26 cellular contexts compared by ENCODE assay signal in genomic region chr12:15474766-15475165, GRCh38.
"Had no signal": no experiment of that assay in that cellular context is flagged by ENCODE, and none has a peak within 500 bp of the region (broad histone marks: within the 10 kb centered on the region; RNA-seq: fewer than 3 reads in every experiment).

No MANE protein-coding gene starts in this region.

- H3K27ac Mint-ChIP-seq: activated CD4-positive, alpha-beta T cell treated with anti-CD3 and anti-CD28 coated beads, Interleukin-2, amount 10 ng/mL, durations not matched to agents 7 days and 5 days; activated CD8-positive, alpha-beta memory T cell treated with anti-CD3 and anti-CD28 coated beads, Interleukin-2, amount 10 ng/mL, durations not matched to agents 7 days and 5 days; activated CD8-positive, alpha-beta T cell treated with anti-CD3 and anti-CD28 coated beads for 36 hours; activated naive CD4-positive, alpha-beta T cell treated with anti-CD3 and anti-CD28 coated beads, Interleukin-2, amount 50 U/mL, for 24 hours; activated T-helper 1 cell treated with anti-CD3 and anti-CD28 coated beads, Interleukin-12 subunit alpha, Interleukin-12 subunit beta, Interleukin-2, Interleukin-4 antibody, amounts not matched to agents 30 ng/mL and 10 ng/mL and 1 ng/mL, durations not matched to agents 14 hours and 24 hours and 36 hours; immature natural killer cell; mesothelial cell of epicardium; progenitor cell of endocrine pancreas; stimulated activated naive B cell treated with anti-CD40 and anti-IgM and Interleukin-4, amounts not matched to agents 10 μg/mL and 1 μg/mL and 100 μg/mL, for 72 hours; T-helper 2 cell treated with Interferon-gamma antibody and Interleukin-4, amounts not matched to agents 5 μg/mL and 100 μg/mL, for 36 hours; type B pancreatic cell had no signal

- DNase-seq: activated CD4-positive, alpha-beta T cell treated with anti-CD3 and anti-CD28 coated beads, Interleukin-2, amount 10 ng/mL, durations not matched to agents 7 days and 5 days; activated CD4-positive, CD25-positive, alpha-beta regulatory T cell treated with anti-CD3 and anti-CD28 coated beads, Interleukin-2, amount 50 U/mL, for 72 hours; activated CD8-positive, alpha-beta memory T cell treated with anti-CD3 and anti-CD28 coated beads, Interleukin-2, amount 10 ng/mL, durations not matched to agents 7 days and 5 days; activated CD8-positive, alpha-beta T cell treated with anti-CD3 and anti-CD28 coated beads for 36 hours; activated gamma-delta T cell; activated T-cell treated with anti-CD3 and anti-CD28 coated beads for 4 hours; body of pancreas; dermis blood vessel endothelial cell; effector memory CD4-positive, alpha-beta T cell; foreskin keratinocyte; immature natural killer cell; left ventricle myocardium inferior; mammary epithelial cell; stimulated activated CD4-positive, alpha-beta T cell treated with anti-CD3 and anti-CD28 coated beads, Interleukin-2, amount 100 ng/mL, for 48 hours; stimulated activated CD8-positive, alpha-beta memory T cell treated with anti-CD3 and anti-CD28 coated beads, Interleukin-4, amount 100 ng/mL, for 48 hours; stimulated activated naive B cell treated with anti-CD40 and anti-IgM and Interleukin-4, amounts not matched to agents 10 μg/mL and 1 μg/mL and 100 μg/mL, for 72 hours; testis; WERI-Rb-1 had no signal

- H3K9me3 ChIP-seq: body of pancreas, testis, vagina had no signal

- H3K36me3 Mint-ChIP-seq: activated CD8-positive, alpha-beta memory T cell treated with anti-CD3 and anti-CD28 coated beads, Interleukin-2, amount 10 ng/mL, durations not matched to agents 7 days and 5 days; activated naive CD4-positive, alpha-beta T cell treated with anti-CD3 and anti-CD28 coated beads, Interleukin-2, amount 50 U/mL, for 24 hours; immature natural killer cell; mesothelial cell of epicardium; stimulated activated naive B cell treated with anti-CD40 and anti-IgM and Interleukin-4, amounts not matched to agents 10 μg/mL and 1 μg/mL and 100 μg/mL, for 72 hours had no signal

- ATAC-seq: activated CD8-positive, alpha-beta memory T cell treated with anti-CD3 and anti-CD28 coated beads, Interleukin-2, amount 10 ng/mL, durations not matched to agents 7 days and 5 days; activated CD8-positive, alpha-beta T cell treated with anti-CD3 and anti-CD28 coated beads for 36 hours; body of pancreas; foreskin keratinocyte; stimulated activated naive B cell treated with anti-CD40 and anti-IgM and Interleukin-4, amounts not matched to agents 10 μg/mL and 1 μg/mL and 100 μg/mL, for 72 hours had no signal

- H3K27me3 ChIP-seq: body of pancreas, testis, vagina had no signal

- H3K36me3 ChIP-seq: left ventricle myocardium inferior, vagina, WERI-Rb-1 had no signal

- H3K4me1 ChIP-seq: body of pancreas, foreskin keratinocyte, left ventricle myocardium inferior, testis, vagina had no signal

- H3K27ac ChIP-seq: body of pancreas, foreskin keratinocyte, hepatocyte, left ventricle myocardium inferior, testis, vagina, WERI-Rb-1 had no signal

- H3K4me1 Mint-ChIP-seq: activated CD4-positive, alpha-beta T cell treated with anti-CD3 and anti-CD28 coated beads, Interleukin-2, amount 10 ng/mL, durations not matched to agents 7 days and 5 days; activated CD8-positive, alpha-beta memory T cell treated with anti-CD3 and anti-CD28 coated beads, Interleukin-2, amount 10 ng/mL, durations not matched to agents 7 days and 5 days; activated naive CD4-positive, alpha-beta T cell treated with anti-CD3 and anti-CD28 coated beads, Interleukin-2, amount 50 U/mL, for 24 hours; immature natural killer cell; mesothelial cell of epicardium; stimulated activated naive B cell treated with anti-CD40 and anti-IgM and Interleukin-4, amounts not matched to agents 10 μg/mL and 1 μg/mL and 100 μg/mL, for 72 hours had no signal

- H3K9me3 Mint-ChIP-seq: activated CD4-positive, alpha-beta T cell treated with anti-CD3 and anti-CD28 coated beads, Interleukin-2, amount 10 ng/mL, durations not matched to agents 7 days and 5 days; activated CD8-positive, alpha-beta T cell treated with anti-CD3 and anti-CD28 coated beads for 36 hours; activated naive CD4-positive, alpha-beta T cell treated with anti-CD3 and anti-CD28 coated beads, Interleukin-2, amount 50 U/mL, for 24 hours; activated T-helper 1 cell treated with anti-CD3 and anti-CD28 coated beads, Interleukin-12 subunit alpha, Interleukin-12 subunit beta, Interleukin-2, Interleukin-4 antibody, amounts not matched to agents 30 ng/mL and 10 ng/mL and 1 ng/mL, durations not matched to agents 14 hours and 24 hours and 36 hours; mesothelial cell of epicardium; stimulated activated naive B cell treated with anti-CD40 and anti-IgM and Interleukin-4, amounts not matched to agents 10 μg/mL and 1 μg/mL and 100 μg/mL, for 72 hours; T-helper 2 cell treated with Interferon-gamma antibody and Interleukin-4, amounts not matched to agents 5 μg/mL and 100 μg/mL, for 36 hours; type B pancreatic cell had no signal

- H3K4me3 ChIP-seq: body of pancreas, hepatocyte, left ventricle myocardium inferior, testis, vagina had no signal

- H3K4me3 Mint-ChIP-seq: activated CD4-positive, alpha-beta T cell treated with anti-CD3 and anti-CD28 coated beads, Interleukin-2, amount 10 ng/mL, durations not matched to agents 7 days and 5 days; activated CD8-positive, alpha-beta memory T cell treated with anti-CD3 and anti-CD28 coated beads, Interleukin-2, amount 10 ng/mL, durations not matched to agents 7 days and 5 days; activated CD8-positive, alpha-beta T cell treated with anti-CD3 and anti-CD28 coated beads for 36 hours; activated naive CD4-positive, alpha-beta T cell treated with anti-CD3 and anti-CD28 coated beads, Interleukin-2, amount 50 U/mL, for 24 hours; activated T-helper 1 cell treated with anti-CD3 and anti-CD28 coated beads, Interleukin-12 subunit alpha, Interleukin-12 subunit beta, Interleukin-2, Interleukin-4 antibody, amounts not matched to agents 30 ng/mL and 10 ng/mL and 1 ng/mL, durations not matched to agents 14 hours and 24 hours and 36 hours; immature natural killer cell; mesothelial cell of epicardium; stimulated activated naive B cell treated with anti-CD40 and anti-IgM and Interleukin-4, amounts not matched to agents 10 μg/mL and 1 μg/mL and 100 μg/mL, for 72 hours; T-helper 2 cell treated with Interferon-gamma antibody and Interleukin-4, amounts not matched to agents 5 μg/mL and 100 μg/mL, for 36 hours; type B pancreatic cell had no signal
